Comparison of ENCODE assay signal across 19 cellular contexts in the genomic region with DNA sequence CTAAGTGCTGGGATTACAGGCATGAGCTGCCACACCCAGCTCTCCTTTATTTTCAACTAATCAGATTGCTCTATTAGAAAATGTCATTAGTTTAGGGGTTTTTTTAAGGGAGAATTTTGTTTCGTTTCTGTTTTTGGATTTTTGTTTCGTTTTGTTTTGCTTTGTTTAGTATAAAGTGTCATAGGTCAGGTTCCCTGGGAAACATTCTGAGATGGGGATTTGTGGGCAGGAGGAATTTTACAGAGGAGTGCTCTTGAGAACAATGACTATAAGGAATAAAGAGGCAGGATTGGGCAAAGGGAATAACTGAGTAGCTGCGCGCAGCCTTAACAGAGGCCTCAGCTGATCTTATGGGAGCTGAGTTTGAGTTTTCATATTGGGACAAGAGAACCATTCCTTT.
DNase-seq lines count a peak whose midpoint lies in the region; ATAC-seq and TF ChIP-seq lines count a peak whose summit lies in the region.
"Had no signal": no experiment of that assay in that cellular context is flagged by ENCODE, and none has a peak within 500 bp of the region (broad histone marks: within the 10 kb centered on the region; RNA-seq: fewer than 3 reads in every experiment).

No MANE protein-coding gene starts in this region.

- peak; percentile 7 for DNase-seq in AG08396 (ENCODE audit: low spot score)
- peak; percentile 42 for DNase-seq in IMR-90
- DNase-seq in choroid plexus epithelial cell (ENCODE audit: low read depth) = peak; percentile 35
- DNase-seq in myocyte (ENCODE audit: low read depth) = peak; percentile 48
- no peak for DNase-seq in ACHN
- no peak for DNase-seq in OCI-M1 (lab: John Stamatoyannopoulos, UW)
- no peak for DNase-seq in NCI-H345 treated with DMSO at 0.1 percent for 48 hours (lab: John Stamatoyannopoulos, UW; ENCODE audit: unreplicated experiment)
- no peak for DNase-seq in foreskin melanocyte
- DNase-seq: GDM1, HFFc6, NCI-H1105, NCI-H1694, NCI-H2081 treated with DMSO at 0.1 percent for 48 hours, NCI-H510A, NCI-H748 treated with DMSO at 0.1 percent for 48 hours, SHP77 treated with DMSO at 0.1 percent for 48 hours, SK-N-SH had no signal

- no peak overlapping the region for H3K9ac ChIP-seq in IMR-90 (ENCODE audit: low read depth, low read length)
- H3K9ac ChIP-seq: SK-N-SH had no signal

- no peak overlapping the region for H3K27ac ChIP-seq in IMR-90 (ENCODE audit: insufficient read depth, low read length)
- H3K27ac ChIP-seq: 22Rv1, HL-60 had no signal

- H2AFZ ChIP-seq in IMR-90 (replicated peaks; ENCODE audit: low read length, poor library complexity) = peak overlapping the region; percentile 18

- H2BK15ac ChIP-seq in IMR-90 (ENCODE audit: low read depth, low read length) = no peak overlapping the region

- H3K4me3 ChIP-seq in IMR-90 (ENCODE audit: insufficient read depth, low read depth, low read length) (no peak overlapping the region), choroid plexus epithelial cell (ENCODE audit: low read depth, low read length) (no peak overlapping the region)

- no peak overlapping the region; the same call in 1 of the 2 replicates for H4K5ac ChIP-seq in IMR-90 (ENCODE audit: low read depth, low read length)

- no peaks in the 10 kb centered on the region; the same call in none of the 2 replicates for H3K9me3 ChIP-seq in IMR-90 (ENCODE audit: control insufficient read depth, insufficient read depth, low read length)
- H3K9me3 ChIP-seq: SK-N-SH had no signal

- no peak overlapping the region for H3K56ac ChIP-seq in IMR-90 (ENCODE audit: extremely low read depth, insufficient read depth, low read length)

- H4K20me1 ChIP-seq in IMR-90 (ENCODE audit: insufficient read depth, low read length) = no peaks in the 10 kb centered on the region

- CTCF ChIA-PET in IMR-90 (lab: Yijun Ruan, JAX) = no interaction called here

- H2AK5ac ChIP-seq in IMR-90 (ENCODE audit: low read depth, low read length) = no peak overlapping the region

- no peak for TF ChIP-seq RAD21 in IMR-90 (IDR thresholded peaks at IDR 0.05; ENCODE audit: low read length)

- no peaks in the 10 kb centered on the region for H3K36me3 ChIP-seq in IMR-90 (ENCODE audit: control insufficient read depth, insufficient read depth, low read length)

- H4K8ac ChIP-seq in IMR-90 (ENCODE audit: low read depth in 2 of 2, low read length in 2 of 2) = no peak overlapping the region

- no peak overlapping the region for H3K4ac ChIP-seq in IMR-90 (ENCODE audit: low read depth, low read length)

- H2BK5ac ChIP-seq in IMR-90 (ENCODE audit: low read depth, low read length, poor library complexity, severe bottlenecking) = no peak overlapping the region

- TF ChIP-seq POLR2A in IMR-90 (IDR thresholded peaks at IDR 0.05; ENCODE audit: low read depth, low read length) = no peak

- no peak overlapping the region for H3K4me2 ChIP-seq in IMR-90 (ENCODE audit: low read depth, low read length)
- H3K4me2 ChIP-seq: SK-N-SH had no signal

- no peaks in the 10 kb centered on the region for H3K9me1 ChIP-seq in IMR-90 (ENCODE audit: insufficient read depth, low read length)

- no peaks in the 10 kb centered on the region for H3K79me1 ChIP-seq in IMR-90 (ENCODE audit: low read depth in 1 of 2, low read length in 2 of 2)

- H2AK9ac ChIP-seq in IMR-90 (replicated peaks; ENCODE audit: low read depth, low read length, poor library complexity) = no peak overlapping the region

- in situ Hi-C loops in IMR-90 (cut with MboI; ENCODE audit: low sequenced_read_pairs) = no loop called here
- in situ Hi-C loops in ACHN (cut with HindIII; ENCODE audit: low pct_ligation_motif_present, low pct_unique_long_range_greater_than_20kb, low sequenced_read_pairs) = no loop called here

- no peak overlapping the region for H3K18ac ChIP-seq in IMR-90 (ENCODE audit: low read depth, low read length)

- peaks cover 5% of the 10 kb centered on the region for H3K4me1 ChIP-seq in IMR-90 (ENCODE audit: control insufficient read depth, insufficient read depth, low read length)

- H3K14ac ChIP-seq in IMR-90 (replicated peaks; ENCODE audit: low read depth, low read length) = peak overlapping the region; percentile 74

- TF ChIP-seq CTCF in IMR-90 (conservative IDR thresholded peaks at IDR 0.05; ENCODE audit: low read depth, low read length) (no peak), choroid plexus epithelial cell (conservative IDR thresholded peaks at IDR 0.05; ENCODE audit: low read depth, low read length) (no peak)

- 92% methylated on average over 2 of the region's 4 CpGs; no CpG with 5 or more reads in 1 of the 2 experiments for WGBS in IMR-90 (ENCODE audit: extremely low coverage in 2 of 2, insufficient read length in 1 of 2), 2 experiments

- no peak overlapping the region for H4K91ac ChIP-seq in IMR-90 (ENCODE audit: insufficient read depth, low read depth, low read length)

- intact Hi-C loops in IMR-90 (cut with micrococcal nuclease) = no loop called here

- 0 out of 2 replicates have a peak overlapping the region, but pooled peaks have one; percentile 50 for H3K23ac ChIP-seq in IMR-90 (ENCODE audit: low read depth, low read length)

- H2BK120ac ChIP-seq in IMR-90 (ENCODE audit: low read depth, low read length) = no peak overlapping the region

- dilution Hi-C loops in IMR-90 (cut with HindIII; ENCODE audit: low sequenced_read_pairs, unreplicated experiment) = no loop called here

- no TSS peak for BruUV-seq in IMR-90 (replicated peaks; lab: Mats Ljungman, UMichigan)

- no peak overlapping the region for H2BK20ac ChIP-seq in IMR-90 (ENCODE audit: low read depth, low read length)

- POLR2A ChIA-PET in IMR-90 (lab: Charles Lee; ENCODE audit: unreplicated experiment) = interaction anchor here (0.6 kb wide), 1 partner anchor 646 kb away, joined by 3 read pairs; no protein-coding TSS in a partner anchor

- peak; percentile 47 for ATAC-seq in IMR-90 (ENCODE audit: low read depth)

- H3K27me3 ChIP-seq in IMR-90 (ENCODE audit: control insufficient read depth, insufficient read depth, low read length) = no peaks in the 10 kb centered on the region

TF ChIP-seq in IMR-90, 13 proteins besides CTCF, POLR2A, EP300 and RAD21:
- TF ChIP-seq RCOR1 (IDR thresholded peaks at IDR 0.05; ENCODE audit: insufficient replicate concordance, low read length) (no peak), SMC3 (IDR thresholded peaks at IDR 0.05; ENCODE audit: low read depth, low read length) (no peak), BHLHE40 (IDR thresholded peaks at IDR 0.05; ENCODE audit: low read depth, low read length) (no peak), CEBPB (IDR thresholded peaks at IDR 0.05; ENCODE audit: low read depth, low read length) (no peak), MAZ (IDR thresholded peaks at IDR 0.05; ENCODE audit: borderline replicate concordance, low read depth, low read length) (no peak)
TF ChIP-seq in IMR-90: peak in this region for 0.

Comparison
In these comparisons a context has a peak if more than half of its experiments do, and no peak if none do; other contexts are left out.
1. DNase-seq: peak in AG08396 (single experiment), IMR-90 (single experiment), choroid plexus epithelial cell (single experiment) and myocyte (single experiment); none in ACHN (single experiment), OCI-M1 (single experiment), NCI-H345 treated with DMSO at 0.1 percent for 48 hours (single experiment) and foreskin melanocyte (single experiment).